1 cellular context compared by ENCODE assay signal in the genomic region with DNA sequence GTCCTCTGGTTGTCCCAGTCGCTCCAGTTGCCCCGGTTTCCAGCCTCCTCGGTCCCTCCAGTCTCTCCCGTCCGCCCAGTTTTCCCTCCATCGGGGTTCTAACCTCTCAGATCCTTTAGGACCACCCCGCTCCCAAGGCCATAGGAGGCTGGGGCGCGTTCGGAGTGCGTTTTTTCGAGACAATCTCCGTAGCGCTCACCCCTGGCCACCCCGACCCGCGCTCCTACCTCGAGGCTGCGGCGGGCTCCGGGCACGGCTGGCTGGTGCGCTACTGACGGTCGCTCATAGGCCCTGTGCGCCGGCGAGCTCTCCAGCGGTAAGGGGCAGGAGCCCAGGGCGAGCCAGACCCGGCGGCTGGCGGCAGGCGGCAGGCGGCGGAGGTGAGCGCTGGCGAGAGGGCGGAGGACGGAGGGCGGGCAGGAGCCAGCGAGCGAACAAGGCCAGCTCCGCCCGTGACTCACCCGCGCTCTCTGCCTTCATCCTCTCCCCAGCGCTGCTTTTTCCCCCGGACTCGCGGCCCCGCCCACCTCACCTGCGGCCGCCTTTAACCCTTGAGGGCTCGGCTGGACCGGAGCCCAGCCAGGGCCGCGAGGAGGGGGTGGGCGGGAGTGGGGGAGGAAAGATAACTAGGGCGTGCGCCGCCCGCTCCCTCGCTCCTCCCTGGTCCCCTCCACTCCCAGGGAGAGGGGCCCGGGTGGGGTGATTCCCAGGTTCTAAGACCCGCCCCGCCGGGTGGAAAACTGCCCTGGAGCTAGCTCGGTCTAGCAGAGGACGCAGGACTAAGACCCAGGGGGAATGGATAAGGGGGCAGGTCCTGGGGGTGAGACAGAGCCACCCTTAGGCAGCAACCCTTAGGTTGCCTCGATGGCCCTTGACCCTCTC.
TF ChIP-seq lines count a peak whose summit lies in the region.

A gene (minus strand): TSS at position 472 of the 882 bp plus-strand sequence. CDS start 2,734 bp downstream, outside the sequence.

TF ChIP-seq in K562, 482 proteins besides CTCF, POLR2A, EP300 and RAD21 (continued from another document and continues in another):
- TF ChIP-seq GATA2 (CRISPR knock-in tag; IDR thresholded peaks at IDR 0.05) (no peak), SIN3B (IDR thresholded peaks at IDR 0.05; ENCODE audit: low read depth) (0 out of 2 replicates have a peak, but pooled peaks have one; percentile 17), WHSC1 (IDR thresholded peaks at IDR 0.05; ENCODE audit: low read length) (no peak), ZNF77 (CRISPR knock-in tag; IDR thresholded peaks at IDR 0.05) (no peak), MIER1 (IDR thresholded peaks at IDR 0.05; ENCODE audit: low read depth) (no peak), NR2C1 (IDR thresholded peaks at IDR 0.05) (no peak), NR2C1 (tag; IDR thresholded peaks at IDR 0.05) (peak; percentile 10; the same call in 1 of the 2 replicates), BRD9 (IDR thresholded peaks at IDR 0.05; ENCODE audit: low read depth, partially characterized antibody) (no peak), ZNF212 (CRISPR knock-in tag; IDR thresholded peaks at IDR 0.05) (no peak), LARP7 (IDR thresholded peaks at IDR 0.05) (no peak), RBM39 (optimal IDR thresholded peaks at IDR 0.05; ENCODE audit: low read depth, low read length) (no peak), CXXC5 (CRISPR knock-in tag; IDR thresholded peaks at IDR 0.05) (peak; percentile 71), PHB (CRISPR knock-in tag; IDR thresholded peaks at IDR 0.05) (no peak), PHF21A (IDR thresholded peaks at IDR 0.05; ENCODE audit: borderline replicate concordance, low read depth) (no peak), JUN (IDR thresholded peaks at IDR 0.05; ENCODE audit: borderline replicate concordance, low read depth, low read length) (peak; percentile 61), JUN (CRISPR knock-in tag; IDR thresholded peaks at IDR 0.05; ENCODE audit: borderline replicate concordance) (no peak), ZNF347 (CRISPR knock-in tag; IDR thresholded peaks at IDR 0.05; ENCODE audit: low read depth) (no peak), ZNF253 (CRISPR knock-in tag; conservative IDR thresholded peaks at IDR 0.05) (no peak), RHOXF2B (CRISPR knock-in tag; conservative IDR thresholded peaks at IDR 0.05) (no peak), NR3C1 (CRISPR knock-in tag; IDR thresholded peaks at IDR 0.05) (no peak), ATF7 (IDR thresholded peaks at IDR 0.05) (peak; percentile 36; the same call in 1 of the 2 replicates), TRIM24 (IDR thresholded peaks at IDR 0.05) (no peak), ZNF146 (CRISPR knock-in tag; IDR thresholded peaks at IDR 0.05; ENCODE audit: unreplicated experiment) (no peak), NCOA4 (IDR thresholded peaks at IDR 0.05; ENCODE audit: partially characterized antibody) (no peak), SRSF1 (IDR thresholded peaks at IDR 0.05; ENCODE audit: low read depth, low read length) (no peak), MAFG (tag; conservative IDR thresholded peaks at IDR 0.05) (no peak), CCNT2 (IDR thresholded peaks at IDR 0.05; ENCODE audit: borderline replicate concordance, extremely low read depth, insufficient read length, low read depth, low read length) (peak; percentile 77), SMC3 (conservative IDR thresholded peaks at IDR 0.05; ENCODE audit: insufficient read depth, low read depth, low read length) (no peak), ZNF282 (CRISPR knock-in tag; IDR thresholded peaks at IDR 0.05) (no peak)
- TF ChIP-seq, protein P1, sequence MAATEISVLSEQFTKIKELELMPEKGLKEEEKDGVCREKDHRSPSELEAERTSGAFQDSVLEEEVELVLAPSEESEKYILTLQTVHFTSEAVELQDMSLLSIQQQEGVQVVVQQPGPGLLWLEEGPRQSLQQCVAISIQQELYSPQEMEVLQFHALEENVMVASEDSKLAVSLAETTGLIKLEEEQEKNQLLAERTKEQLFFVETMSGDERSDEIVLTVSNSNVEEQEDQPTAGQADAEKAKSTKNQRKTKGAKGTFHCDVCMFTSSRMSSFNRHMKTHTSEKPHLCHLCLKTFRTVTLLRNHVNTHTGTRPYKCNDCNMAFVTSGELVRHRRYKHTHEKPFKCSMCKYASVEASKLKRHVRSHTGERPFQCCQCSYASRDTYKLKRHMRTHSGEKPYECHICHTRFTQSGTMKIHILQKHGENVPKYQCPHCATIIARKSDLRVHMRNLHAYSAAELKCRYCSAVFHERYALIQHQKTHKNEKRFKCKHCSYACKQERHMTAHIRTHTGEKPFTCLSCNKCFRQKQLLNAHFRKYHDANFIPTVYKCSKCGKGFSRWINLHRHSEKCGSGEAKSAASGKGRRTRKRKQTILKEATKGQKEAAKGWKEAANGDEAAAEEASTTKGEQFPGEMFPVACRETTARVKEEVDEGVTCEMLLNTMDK (IDR thresholded peaks at IDR 0.05; ENCODE audit: borderline replicate concordance, insufficient read depth, low read depth, low read length, poor library complexity, severe bottlenecking), result no peak
- TF ChIP-seq, protein P2, sequence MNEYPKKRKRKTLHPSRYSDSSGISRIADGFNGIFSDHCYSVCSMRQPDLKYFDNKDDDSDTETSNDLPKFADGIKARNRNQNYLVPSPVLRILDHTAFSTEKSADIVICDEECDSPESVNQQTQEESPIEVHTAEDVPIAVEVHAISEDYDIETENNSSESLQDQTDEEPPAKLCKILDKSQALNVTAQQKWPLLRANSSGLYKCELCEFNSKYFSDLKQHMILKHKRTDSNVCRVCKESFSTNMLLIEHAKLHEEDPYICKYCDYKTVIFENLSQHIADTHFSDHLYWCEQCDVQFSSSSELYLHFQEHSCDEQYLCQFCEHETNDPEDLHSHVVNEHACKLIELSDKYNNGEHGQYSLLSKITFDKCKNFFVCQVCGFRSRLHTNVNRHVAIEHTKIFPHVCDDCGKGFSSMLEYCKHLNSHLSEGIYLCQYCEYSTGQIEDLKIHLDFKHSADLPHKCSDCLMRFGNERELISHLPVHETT (CRISPR knock-in tag; conservative IDR thresholded peaks at IDR 0.05 in 1 of 2, IDR thresholded peaks at IDR 0.05 in 1 of 2), result peak in 1 of 2 experiments; percentile 53; a peak in 2 of 4 replicates
- TF ChIP-seq, protein P3, sequence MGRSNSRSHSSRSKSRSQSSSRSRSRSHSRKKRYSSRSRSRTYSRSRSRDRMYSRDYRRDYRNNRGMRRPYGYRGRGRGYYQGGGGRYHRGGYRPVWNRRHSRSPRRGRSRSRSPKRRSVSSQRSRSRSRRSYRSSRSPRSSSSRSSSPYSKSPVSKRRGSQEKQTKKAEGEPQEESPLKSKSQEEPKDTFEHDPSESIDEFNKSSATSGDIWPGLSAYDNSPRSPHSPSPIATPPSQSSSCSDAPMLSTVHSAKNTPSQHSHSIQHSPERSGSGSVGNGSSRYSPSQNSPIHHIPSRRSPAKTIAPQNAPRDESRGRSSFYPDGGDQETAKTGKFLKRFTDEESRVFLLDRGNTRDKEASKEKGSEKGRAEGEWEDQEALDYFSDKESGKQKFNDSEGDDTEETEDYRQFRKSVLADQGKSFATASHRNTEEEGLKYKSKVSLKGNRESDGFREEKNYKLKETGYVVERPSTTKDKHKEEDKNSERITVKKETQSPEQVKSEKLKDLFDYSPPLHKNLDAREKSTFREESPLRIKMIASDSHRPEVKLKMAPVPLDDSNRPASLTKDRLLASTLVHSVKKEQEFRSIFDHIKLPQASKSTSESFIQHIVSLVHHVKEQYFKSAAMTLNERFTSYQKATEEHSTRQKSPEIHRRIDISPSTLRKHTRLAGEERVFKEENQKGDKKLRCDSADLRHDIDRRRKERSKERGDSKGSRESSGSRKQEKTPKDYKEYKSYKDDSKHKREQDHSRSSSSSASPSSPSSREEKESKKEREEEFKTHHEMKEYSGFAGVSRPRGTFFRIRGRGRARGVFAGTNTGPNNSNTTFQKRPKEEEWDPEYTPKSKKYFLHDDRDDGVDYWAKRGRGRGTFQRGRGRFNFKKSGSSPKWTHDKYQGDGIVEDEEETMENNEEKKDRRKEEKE (IDR thresholded peaks at IDR 0.05; ENCODE audit: borderline replicate concordance in 1 of 2, control insufficient read depth in 1 of 2, low read depth in 2 of 2, low read length in 1 of 2), result no peak
- TF ChIP-seq, protein P4, sequence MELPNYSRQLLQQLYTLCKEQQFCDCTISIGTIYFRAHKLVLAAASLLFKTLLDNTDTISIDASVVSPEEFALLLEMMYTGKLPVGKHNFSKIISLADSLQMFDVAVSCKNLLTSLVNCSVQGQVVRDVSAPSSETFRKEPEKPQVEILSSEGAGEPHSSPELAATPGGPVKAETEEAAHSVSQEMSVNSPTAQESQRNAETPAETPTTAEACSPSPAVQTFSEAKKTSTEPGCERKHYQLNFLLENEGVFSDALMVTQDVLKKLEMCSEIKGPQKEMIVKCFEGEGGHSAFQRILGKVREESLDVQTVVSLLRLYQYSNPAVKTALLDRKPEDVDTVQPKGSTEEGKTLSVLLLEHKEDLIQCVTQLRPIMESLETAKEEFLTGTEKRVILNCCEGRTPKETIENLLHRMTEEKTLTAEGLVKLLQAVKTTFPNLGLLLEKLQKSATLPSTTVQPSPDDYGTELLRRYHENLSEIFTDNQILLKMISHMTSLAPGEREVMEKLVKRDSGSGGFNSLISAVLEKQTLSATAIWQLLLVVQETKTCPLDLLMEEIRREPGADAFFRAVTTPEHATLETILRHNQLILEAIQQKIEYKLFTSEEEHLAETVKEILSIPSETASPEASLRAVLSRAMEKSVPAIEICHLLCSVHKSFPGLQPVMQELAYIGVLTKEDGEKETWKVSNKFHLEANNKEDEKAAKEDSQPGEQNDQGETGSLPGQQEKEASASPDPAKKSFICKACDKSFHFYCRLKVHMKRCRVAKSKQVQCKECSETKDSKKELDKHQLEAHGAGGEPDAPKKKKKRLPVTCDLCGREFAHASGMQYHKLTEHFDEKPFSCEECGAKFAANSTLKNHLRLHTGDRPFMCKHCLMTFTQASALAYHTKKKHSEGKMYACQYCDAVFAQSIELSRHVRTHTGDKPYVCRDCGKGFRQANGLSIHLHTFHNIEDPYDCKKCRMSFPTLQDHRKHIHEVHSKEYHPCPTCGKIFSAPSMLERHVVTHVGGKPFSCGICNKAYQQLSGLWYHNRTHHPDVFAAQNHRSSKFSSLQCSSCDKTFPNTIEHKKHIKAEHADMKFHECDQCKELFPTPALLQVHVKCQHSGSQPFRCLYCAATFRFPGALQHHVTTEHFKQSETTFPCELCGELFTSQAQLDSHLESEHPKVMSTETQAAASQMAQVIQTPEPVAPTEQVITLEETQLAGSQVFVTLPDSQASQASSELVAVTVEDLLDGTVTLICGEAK (IDR thresholded peaks at IDR 0.05), result peak; percentile 58; the same call in 1 of the 2 replicates
- TF ChIP-seq, protein P4 (CRISPR knock-in tag; IDR thresholded peaks at IDR 0.05), result no peak
- TF ChIP-seq, protein P5, sequence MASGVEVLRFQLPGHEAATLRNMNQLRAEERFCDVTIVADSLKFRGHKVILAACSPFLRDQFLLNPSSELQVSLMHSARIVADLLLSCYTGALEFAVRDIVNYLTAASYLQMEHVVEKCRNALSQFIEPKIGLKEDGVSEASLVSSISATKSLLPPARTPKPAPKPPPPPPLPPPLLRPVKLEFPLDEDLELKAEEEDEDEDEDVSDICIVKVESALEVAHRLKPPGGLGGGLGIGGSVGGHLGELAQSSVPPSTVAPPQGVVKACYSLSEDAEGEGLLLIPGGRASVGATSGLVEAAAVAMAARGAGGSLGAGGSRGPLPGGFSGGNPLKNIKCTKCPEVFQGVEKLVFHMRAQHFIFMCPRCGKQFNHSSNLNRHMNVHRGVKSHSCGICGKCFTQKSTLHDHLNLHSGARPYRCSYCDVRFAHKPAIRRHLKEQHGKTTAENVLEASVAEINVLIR (CRISPR knock-in tag; IDR thresholded peaks at IDR 0.05), result no peak
- TF ChIP-seq, protein P6, sequence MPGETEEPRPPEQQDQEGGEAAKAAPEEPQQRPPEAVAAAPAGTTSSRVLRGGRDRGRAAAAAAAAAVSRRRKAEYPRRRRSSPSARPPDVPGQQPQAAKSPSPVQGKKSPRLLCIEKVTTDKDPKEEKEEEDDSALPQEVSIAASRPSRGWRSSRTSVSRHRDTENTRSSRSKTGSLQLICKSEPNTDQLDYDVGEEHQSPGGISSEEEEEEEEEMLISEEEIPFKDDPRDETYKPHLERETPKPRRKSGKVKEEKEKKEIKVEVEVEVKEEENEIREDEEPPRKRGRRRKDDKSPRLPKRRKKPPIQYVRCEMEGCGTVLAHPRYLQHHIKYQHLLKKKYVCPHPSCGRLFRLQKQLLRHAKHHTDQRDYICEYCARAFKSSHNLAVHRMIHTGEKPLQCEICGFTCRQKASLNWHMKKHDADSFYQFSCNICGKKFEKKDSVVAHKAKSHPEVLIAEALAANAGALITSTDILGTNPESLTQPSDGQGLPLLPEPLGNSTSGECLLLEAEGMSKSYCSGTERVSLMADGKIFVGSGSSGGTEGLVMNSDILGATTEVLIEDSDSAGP (CRISPR knock-in tag; IDR thresholded peaks at IDR 0.05), result no peak
- TF ChIP-seq, protein P7, sequence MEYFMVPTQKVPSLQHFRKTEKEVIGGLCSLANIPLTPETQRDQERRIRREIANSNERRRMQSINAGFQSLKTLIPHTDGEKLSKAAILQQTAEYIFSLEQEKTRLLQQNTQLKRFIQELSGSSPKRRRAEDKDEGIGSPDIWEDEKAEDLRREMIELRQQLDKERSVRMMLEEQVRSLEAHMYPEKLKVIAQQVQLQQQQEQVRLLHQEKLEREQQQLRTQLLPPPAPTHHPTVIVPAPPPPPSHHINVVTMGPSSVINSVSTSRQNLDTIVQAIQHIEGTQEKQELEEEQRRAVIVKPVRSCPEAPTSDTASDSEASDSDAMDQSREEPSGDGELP (CRISPR knock-in tag; IDR thresholded peaks at IDR 0.05; ENCODE audit: borderline replicate concordance), result peak; percentile 82
